In genomic region chr20:38429301-38429700, GRCh38 we compare ENCODE assay signal across 1 cellular context.
TF ChIP-seq lines count a peak whose summit lies in the region.

No MANE protein-coding gene starts in this region.

TF ChIP-seq in K562, 482 proteins besides CTCF, POLR2A, EP300 and RAD21:
- no peak for TF ChIP-seq ZNF740 (CRISPR knock-in tag; IDR thresholded peaks at IDR 0.05)
- no peak for TF ChIP-seq ZNF740 (tag; IDR thresholded peaks at IDR 0.05)
- 0 out of 2 replicates have a peak, but pooled peaks have one; percentile 38 for TF ChIP-seq XRCC5 (IDR thresholded peaks at IDR 0.05; ENCODE audit: low read depth, low read length)
